20 cellular contexts compared by ENCODE assay signal in genomic region chr3:61806810-61807209, GRCh38.
DNase-seq lines count a peak whose midpoint lies in the region; ATAC-seq and TF ChIP-seq lines count a peak whose summit lies in the region.
"Had no signal": no experiment of that assay in that cellular context is flagged by ENCODE, and none has a peak within 500 bp of the region (broad histone marks: within the 10 kb centered on the region; RNA-seq: fewer than 3 reads in every experiment).

No MANE protein-coding gene starts in this region.

- peaks cover 54% of the 10 kb centered on the region for H3K4me1 Mint-ChIP-seq in neural progenitor cell
- peaks cover 14% of the 10 kb centered on the region for H3K4me1 Mint-ChIP-seq in MCF 10A (ENCODE audit: insufficient read depth, unreplicated experiment)
- H3K4me1 Mint-ChIP-seq: CD8-positive, alpha-beta memory T cell had no signal

- H3K9me3 ChIP-seq in HEK293 (ENCODE audit: control insufficient read depth, insufficient read depth, low read depth, low read length) (no peaks in the 10 kb centered on the region), neural progenitor cell (ENCODE audit: low read depth) (no peaks in the 10 kb centered on the region), thoracic aorta (no peaks in the 10 kb centered on the region)
- H3K9me3 ChIP-seq: MG63 had no signal

- POLR2A ChIA-PET in HEK293 (lab: Yijun Ruan, JAX): no interaction called here
- POLR2A ChIA-PET in MCF 10A (lab: Yijun Ruan, JAX): interaction anchor here (0.6 kb wide), 1 partner anchor 946 kb away, joined by 3 read pairs; no protein-coding TSS in a partner anchor

- no peaks in the 10 kb centered on the region for H3F3A ChIP-seq in neural progenitor cell (ENCODE audit: low read depth)

- H3K9me3 Mint-ChIP-seq in neural progenitor cell (no peaks in the 10 kb centered on the region), MCF 10A (ENCODE audit: unreplicated experiment) (no peaks in the 10 kb centered on the region)
- H3K9me3 Mint-ChIP-seq: H9 had no signal

- H3K27ac Mint-ChIP-seq in neural progenitor cell: no peak overlapping the region
- no peak overlapping the region for H3K27ac Mint-ChIP-seq in MCF 10A (ENCODE audit: low read depth, unreplicated experiment)
- H3K27ac Mint-ChIP-seq: CD8-positive, alpha-beta memory T cell; H9 had no signal

- peaks cover 83% of the 10 kb centered on the region for H4K20me1 ChIP-seq in neural progenitor cell (ENCODE audit: low read depth)

- H3K27ac ChIP-seq in HEK293 (ENCODE audit: extremely low read depth, low read depth, low read length): no peak overlapping the region
- no peak overlapping the region for H3K27ac ChIP-seq in neural progenitor cell
- peak overlapping the region; percentile 21 to 37 for H3K27ac ChIP-seq in thoracic aorta

- CTCF ChIA-PET in HEK293 (lab: Yijun Ruan, JAX): interaction anchor here (0.8 kb wide), 1 partner anchor 51 kb away, joined by 3 read pairs; no protein-coding TSS in a partner anchor
- CTCF ChIA-PET in MCF 10A (lab: Yijun Ruan, JAX): interaction anchor here (1.1 kb wide), 1 partner anchor 277 kb away, joined by 5 read pairs; no protein-coding TSS in a partner anchor

- peaks cover 36% of the 10 kb centered on the region for H3K4me1 ChIP-seq in HEK293 (ENCODE audit: control insufficient read depth, insufficient read depth, low read length)
- peaks cover 51% of the 10 kb centered on the region for H3K4me1 ChIP-seq in neural progenitor cell
- H3K4me1 ChIP-seq in thoracic aorta (ENCODE audit: control insufficient read depth in 1 of 2, low read depth in 2 of 2): peaks cover 57 to 92% of the 10 kb centered on the region in 2 donors

- TF ChIP-seq CTCF in HEK293 (tag by site-specific recombination; IDR thresholded peaks at IDR 0.05): no peak
- no peak for TF ChIP-seq CTCF in neural progenitor cell (IDR thresholded peaks at IDR 0.05)
- no peak for TF ChIP-seq CTCF in thoracic aorta (IDR thresholded peaks at IDR 0.05)
- no peak for TF ChIP-seq CTCF in MCF 10A (IDR thresholded peaks at IDR 0.05; ENCODE audit: unreplicated experiment)

- H3K36me3 Mint-ChIP-seq in neural progenitor cell: no peaks in the 10 kb centered on the region
- peaks cover 12% of the 10 kb centered on the region for H3K36me3 Mint-ChIP-seq in MCF 10A (ENCODE audit: insufficient read depth, unreplicated experiment)
- H3K36me3 Mint-ChIP-seq: CD8-positive, alpha-beta memory T cell had no signal

- H3K9ac ChIP-seq in neural progenitor cell: no peak overlapping the region

- intact Hi-C loops in MCF 10A (cut with micrococcal nuclease): no loop called here

- H3K4me3 ChIP-seq in HEK293 (ENCODE audit: low read depth, low read length) (no peak overlapping the region), neural progenitor cell (no peak overlapping the region), thoracic aorta (no peak overlapping the region)
- H3K4me3 ChIP-seq: MG63 had no signal

- H3K27me3 Mint-ChIP-seq in neural progenitor cell (ENCODE audit: insufficient read depth, low read depth) (no peaks in the 10 kb centered on the region), MCF 10A (ENCODE audit: insufficient read depth, unreplicated experiment) (no peaks in the 10 kb centered on the region)
- H3K27me3 Mint-ChIP-seq: CD8-positive, alpha-beta memory T cell had no signal

- H2AFZ ChIP-seq in neural progenitor cell (replicated peaks): no peak overlapping the region

- H3K79me2 ChIP-seq in neural progenitor cell (ENCODE audit: low read depth): peaks cover 92% of the 10 kb centered on the region

- H3K36me3 ChIP-seq in HEK293 (ENCODE audit: control insufficient read depth in 2 of 2, insufficient read depth in 1 of 2, low read length in 2 of 2) (no peaks in the 10 kb centered on the region), neural progenitor cell (no peaks in the 10 kb centered on the region), thoracic aorta (no peaks in the 10 kb centered on the region)
- H3K36me3 ChIP-seq: MG63 had no signal

- DNase-seq in NCI-H1930 (lab: John Stamatoyannopoulos, UW) (peak; percentile 14 to 15), neural progenitor cell (ENCODE audit: low spot score) (no peak), thoracic aorta (ENCODE audit: low spot score) (no peak), GM19240 (ENCODE audit: insufficient read length, low spot score) (no peak), MCF 10A (ENCODE audit: unreplicated experiment) (no peak), COLO829 (ENCODE audit: low spot score) (no peak)
- DNase-seq: ACHN; C1 segment of cervical spinal cord; CD8-positive, alpha-beta memory T cell; DMS79 treated with DMSO at 0.1 percent for 48 hours; H9; IMR-90; MG63; NCI-H1048; NCI-H1436; NCI-H2029; NCI-H345; NCI-H526 treated with DMSO at 0.1 percent for 48 hours had no signal

- no TSS peak for BruUV-seq in MCF 10A (replicated peaks; lab: Mats Ljungman, UMichigan)

- H3K27me3 ChIP-seq in neural progenitor cell (no peaks in the 10 kb centered on the region), thoracic aorta (replicated peaks; ENCODE audit: insufficient read depth) (no peaks in the 10 kb centered on the region)
- H3K27me3 ChIP-seq: MG63 had no signal

- peak overlapping the region; percentile 48 for H3K4me2 ChIP-seq in neural progenitor cell

- no peak for ATAC-seq in thoracic aorta (ENCODE audit: insufficient number of reproducible peaks, low FRiP score, low read depth)
- ATAC-seq: Panc1 had no signal

- H3K4me3 Mint-ChIP-seq in neural progenitor cell (no peak overlapping the region), MCF 10A (ENCODE audit: unreplicated experiment) (no peak overlapping the region)
- H3K4me3 Mint-ChIP-seq: CD8-positive, alpha-beta memory T cell; H9 had no signal

TF ChIP-seq in HEK293, 187 proteins besides CTCF, POLR2A, EP300 and RAD21 (continues in another document):
- TF ChIP-seq, protein P1, sequence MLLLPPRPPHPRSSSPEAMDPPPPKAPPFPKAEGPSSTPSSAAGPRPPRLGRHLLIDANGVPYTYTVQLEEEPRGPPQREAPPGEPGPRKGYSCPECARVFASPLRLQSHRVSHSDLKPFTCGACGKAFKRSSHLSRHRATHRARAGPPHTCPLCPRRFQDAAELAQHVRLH (tag by site-specific recombination; IDR thresholded peaks at IDR 0.05): no peak
- TF ChIP-seq ZNF394 (tag by site-specific recombination; IDR thresholded peaks at IDR 0.05; ENCODE audit: borderline replicate concordance) (no peak), ZNF362 (tag by site-specific recombination; IDR thresholded peaks at IDR 0.05) (no peak), ZEB2 (tag by site-specific recombination; IDR thresholded peaks at IDR 0.05) (peak; percentile 38; the same call in 1 of the 2 replicates), YY2 (tag by site-specific recombination; IDR thresholded peaks at IDR 0.05) (no peak), ZFP3 (tag by site-specific recombination; IDR thresholded peaks at IDR 0.05; ENCODE audit: low read depth) (no peak), ZBTB10 (tag by site-specific recombination; IDR thresholded peaks at IDR 0.05) (no peak), ZNF302 (tag by site-specific recombination; IDR thresholded peaks at IDR 0.05; ENCODE audit: low read depth) (no peak), ZNF174 (tag by site-specific recombination; IDR thresholded peaks at IDR 0.05) (no peak), WT1 (tag by site-specific recombination; IDR thresholded peaks at IDR 0.05) (no peak), ZNF558 (tag by site-specific recombination; IDR thresholded peaks at IDR 0.05) (no peak), ZNF830 (tag by site-specific recombination; IDR thresholded peaks at IDR 0.05; ENCODE audit: low read depth) (no peak), ZNF146 (tag by site-specific recombination; IDR thresholded peaks at IDR 0.05) (no peak), ZNF76 (tag by site-specific recombination; IDR thresholded peaks at IDR 0.05; ENCODE audit: borderline replicate concordance, low read depth) (no peak), ZBTB48 (tag by site-specific recombination; IDR thresholded peaks at IDR 0.05) (no peak)
- TF ChIP-seq, protein P2, sequence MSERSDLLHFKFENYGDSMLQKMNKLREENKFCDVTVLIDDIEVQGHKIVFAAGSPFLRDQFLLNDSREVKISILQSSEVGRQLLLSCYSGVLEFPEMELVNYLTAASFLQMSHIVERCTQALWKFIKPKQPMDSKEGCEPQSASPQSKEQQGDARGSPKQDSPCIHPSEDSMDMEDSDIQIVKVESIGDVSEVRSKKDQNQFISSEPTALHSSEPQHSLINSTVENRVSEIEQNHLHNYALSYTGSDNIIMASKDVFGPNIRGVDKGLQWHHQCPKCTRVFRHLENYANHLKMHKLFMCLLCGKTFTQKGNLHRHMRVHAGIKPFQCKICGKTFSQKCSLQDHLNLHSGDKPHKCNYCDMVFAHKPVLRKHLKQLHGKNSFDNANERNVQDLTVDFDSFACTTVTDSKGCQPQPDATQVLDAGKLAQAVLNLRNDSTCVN (tag by site-specific recombination; optimal IDR thresholded peaks at IDR 0.05): no peak

Comparison
In these comparisons a context has a peak if more than half of its experiments do, and no peak if none do; other contexts are left out.
1. H3K27ac ChIP-seq: peak in thoracic aorta (2 of 2); none in HEK293 (single experiment) and neural progenitor cell (single experiment).
2. DNase-seq: peak in NCI-H1930 (2 of 2); none in neural progenitor cell (single experiment), thoracic aorta (single experiment), GM19240 (single experiment), MCF 10A (single experiment) and COLO829 (single experiment).